Comparison of ENCODE assay signal across 17 cellular contexts in genomic region chr11:73287400-73288101, GRCh38. TPM values are rescaled to one million over a fixed set of nuclear protein-coding genes. Genes with fewer than 3 reads are reported as not detected.
DNase-seq lines count a peak whose midpoint lies in the region; ATAC-seq, FAIRE-seq and TF ChIP-seq lines count a peak whose summit lies in the region.
"Had no signal": no experiment of that assay in that cellular context is flagged by ENCODE, and none has a peak within 500 bp of the region (broad histone marks: within the 10 kb centered on the region; RNA-seq: fewer than 3 reads in every experiment).

No MANE protein-coding gene starts in this region.

- no peak overlapping the region for H3K18ac ChIP-seq in trophoblast cell (ENCODE audit: low read length)

- no peak overlapping the region for H3K14ac ChIP-seq in trophoblast cell (ENCODE audit: low read length)

- peaks cover 3 to 12% (median 4%) of the 10 kb centered on the region in 3 donors for H3K27me3 Mint-ChIP-seq in CD14-positive monocyte (ENCODE audit: low read depth in 3 of 3)
- peaks cover 4% of the 10 kb centered on the region for H3K27me3 Mint-ChIP-seq in activated CD4-positive, alpha-beta T cell treated with anti-CD3 and anti-CD28 coated beads, Interleukin-2, amount 10 ng/mL, durations not matched to agents 7 days and 5 days

- no peak overlapping the region for H4K8ac ChIP-seq in trophoblast cell (ENCODE audit: low read depth, low read length)

- WGBS in trophoblast cell (ENCODE audit: extremely low coverage, insufficient coverage, insufficient read length), result no CpG with 5 or more reads among the region's 10 CpGs

- peak overlapping the region; percentile 30 for H3K4ac ChIP-seq in trophoblast cell (ENCODE audit: low read depth, low read length)

- no peak overlapping the region for H3K9ac ChIP-seq in endothelial cell of umbilical vein (replicated peaks; ENCODE audit: extremely low read depth, insufficient read depth, low read length)
- H3K9ac ChIP-seq in trophoblast cell (ENCODE audit: low read length), result no peak overlapping the region

- H3K36me3 ChIP-seq in endothelial cell of umbilical vein (ENCODE audit: control insufficient read depth in 2 of 2, extremely low read depth in 1 of 2, insufficient read depth in 2 of 2, low read length in 2 of 2) (no peaks in the 10 kb centered on the region), trophoblast cell (ENCODE audit: control insufficient read depth in 1 of 2, insufficient read depth in 2 of 2, low read length in 2 of 2) (peaks cover 7 to 11% of the 10 kb centered on the region in 2 experiments), WERI-Rb-1 (no peaks in the 10 kb centered on the region)

- H3K27ac Mint-ChIP-seq in CD14-positive monocyte, result peak overlapping the region; percentile 96 to 99 (median 98)
- H3K27ac Mint-ChIP-seq in activated CD4-positive, alpha-beta T cell treated with anti-CD3 and anti-CD28 coated beads, Interleukin-2, amount 10 ng/mL, durations not matched to agents 7 days and 5 days, result no peak overlapping the region
- H3K27ac Mint-ChIP-seq: stimulated activated naive CD8-positive, alpha-beta T cell treated with anti-CD3 and anti-CD28 coated beads, Interleukin-15, Interleukin-2, amounts not matched to agents 100 ng/mL and 50 ng/mL, for 24 hours had no signal

- H3K9me1 ChIP-seq in endothelial cell of umbilical vein (replicated peaks; ENCODE audit: control insufficient read depth, extremely low read depth, insufficient read depth, low read length), result no peaks in the 10 kb centered on the region

- no peaks in the 10 kb centered on the region for H3K27me3 ChIP-seq in endothelial cell of umbilical vein (ENCODE audit: control insufficient read depth in 2 of 2, insufficient read depth in 2 of 2, low read length in 2 of 2)
- H3K27me3 ChIP-seq in trophoblast cell (ENCODE audit: insufficient read depth, low read length), result no peaks in the 10 kb centered on the region
- H3K27me3 ChIP-seq in WERI-Rb-1 (ENCODE audit: insufficient read depth, low read depth, severe bottlenecking), result no peaks in the 10 kb centered on the region

- dilution Hi-C loops in endothelial cell of umbilical vein (cut with MboI; ENCODE audit: extremely low pct_ligation_motif_present, low sequenced_read_pairs), result no loop called here

- no peak overlapping the region for H2AK5ac ChIP-seq in trophoblast cell (ENCODE audit: low read length)

- H3K4me1 Mint-ChIP-seq in CD14-positive monocyte, result peaks cover 74% of the 10 kb centered on the region
- H3K4me1 Mint-ChIP-seq in activated CD4-positive, alpha-beta T cell treated with anti-CD3 and anti-CD28 coated beads, Interleukin-2, amount 10 ng/mL, durations not matched to agents 7 days and 5 days, result peaks cover 18% of the 10 kb centered on the region

- peak overlapping the region; percentile 2 for H4K91ac ChIP-seq in trophoblast cell (ENCODE audit: low read depth, low read length)

- H3K4me1 ChIP-seq in endothelial cell of umbilical vein (ENCODE audit: control insufficient read depth, extremely low read depth, insufficient read depth, low read length) (peaks cover 17% of the 10 kb centered on the region), trophoblast cell (ENCODE audit: control insufficient read depth in 1 of 2, insufficient read depth in 2 of 2, low read length in 2 of 2) (peaks cover 35 to 54% of the 10 kb centered on the region in 2 experiments)

- H3K79me1 ChIP-seq in trophoblast cell (ENCODE audit: low read length), result peaks cover 11% of the 10 kb centered on the region

- no TSS peak for BruUV-seq in endothelial cell of umbilical vein (replicated peaks; lab: Mats Ljungman, UMichigan)

- H3K36me3 Mint-ChIP-seq in CD14-positive monocyte, result peaks cover 6 to 19% of the 10 kb centered on the region in 2 donors
- H3K36me3 Mint-ChIP-seq in activated CD4-positive, alpha-beta T cell treated with anti-CD3 and anti-CD28 coated beads, Interleukin-2, amount 10 ng/mL, durations not matched to agents 7 days and 5 days (ENCODE audit: low read depth), result no peaks in the 10 kb centered on the region
- H3K36me3 Mint-ChIP-seq: immature natural killer cell had no signal

- H3K23ac ChIP-seq in trophoblast cell (ENCODE audit: low read length), result no peak overlapping the region

- no peak overlapping the region for H3K4me2 ChIP-seq in endothelial cell of umbilical vein (ENCODE audit: insufficient read depth, low read length)
- no peak overlapping the region for H3K4me2 ChIP-seq in trophoblast cell (ENCODE audit: low read length)

- H3K9me3 Mint-ChIP-seq in CD14-positive monocyte, result peaks cover 0 to 3% (median 0%) of the 10 kb centered on the region in 7 donors
- no peaks in the 10 kb centered on the region for H3K9me3 Mint-ChIP-seq in activated CD4-positive, alpha-beta T cell treated with anti-CD3 and anti-CD28 coated beads, Interleukin-2, amount 10 ng/mL, durations not matched to agents 7 days and 5 days
- H3K9me3 Mint-ChIP-seq: immature natural killer cell; stimulated activated naive CD8-positive, alpha-beta T cell treated with anti-CD3 and anti-CD28 coated beads, Interleukin-15, Interleukin-2, amounts not matched to agents 100 ng/mL and 50 ng/mL, for 24 hours had no signal

- H3K27ac ChIP-seq in endothelial cell of umbilical vein (ENCODE audit: insufficient read depth, low read depth, low read length), result no peak overlapping the region
- no peak overlapping the region for H3K27ac ChIP-seq in trophoblast cell (ENCODE audit: low read depth, low read length)
- no peak overlapping the region for H3K27ac ChIP-seq in WERI-Rb-1

- DNase-seq in CD14-positive monocyte (ENCODE audit: low spot score) (no peak), NCI-H226 (peak; percentile 28), endothelial cell of umbilical vein (ENCODE audit: low read depth, low spot score) (no peak), trophoblast cell (no peak), DMS53 (lab: John Stamatoyannopoulos, UW) (no peak), WERI-Rb-1 (no peak)
- DNase-seq in activated CD4-positive, alpha-beta T cell treated with anti-CD3 and anti-CD28 coated beads, Interleukin-2, amount 10 ng/mL, durations not matched to agents 7 days and 5 days, result no peak
- DNase-seq: activated effector memory CD4-positive, alpha-beta T cell treated with Interleukin-2 at 50 U/mL for 16 hours; immature natural killer cell; mesendoderm; NCI-H1417; NCI-H446 had no signal

- FAIRE-seq in endothelial cell of umbilical vein (lab: Jason Lieb, UNC), result no peak
- FAIRE-seq: colon, TTC549 had no signal

- CTCF ChIA-PET in endothelial cell of umbilical vein (lab: Charles Lee), result interaction anchor here (1.1 to 7.5 kb wide), 8 partner anchors 13 to 562 kb away, joined by 3 to 110 read pairs (median 4); no protein-coding TSS in a partner anchor
- CTCF ChIA-PET in activated CD4-positive, alpha-beta T cell treated with anti-CD3 and anti-CD28 coated beads, Interleukin-2, amount 10 ng/mL, durations not matched to agents 7 days and 5 days (lab: Charles Lee), result interaction anchor here (0.6 to 2.6 kb wide), 7 partner anchors 10 to 304 kb away, joined by 3 to 10 read pairs (median 4); partner anchors contain the start of gene P2RY6

- no peaks in the 10 kb centered on the region for H3K9me3 ChIP-seq in endothelial cell of umbilical vein (replicated peaks; ENCODE audit: control insufficient read depth, insufficient read depth, low read length)
- H3K9me3 ChIP-seq in trophoblast cell (ENCODE audit: insufficient read depth, low read depth, low read length), result no peaks in the 10 kb centered on the region
- no peaks in the 10 kb centered on the region for H3K9me3 ChIP-seq in WERI-Rb-1 (ENCODE audit: severe bottlenecking)

- no peak overlapping the region for H2BK5ac ChIP-seq in trophoblast cell (ENCODE audit: low read depth, low read length, poor library complexity)

- H4K12ac ChIP-seq in trophoblast cell (ENCODE audit: low read depth, low read length), result no peak overlapping the region

- H3K4me3 ChIP-seq in endothelial cell of umbilical vein (replicated peaks in 1 of 3; ENCODE audit: insufficient read depth in 1 of 3, low read depth in 1 of 3, low read length in 3 of 3) (no peak overlapping the region), trophoblast cell (ENCODE audit: low read depth, low read length) (no peak overlapping the region), WERI-Rb-1 (ENCODE audit: low read depth, low read length) (no peak overlapping the region)

- TF ChIP-seq CTCF in CD14-positive monocyte (IDR thresholded peaks at IDR 0.05) (no peak), endothelial cell of umbilical vein (IDR thresholded peaks at IDR 0.05; ENCODE audit: extremely low read depth in 1 of 2, insufficient read depth in 1 of 2, low read depth in 1 of 2, low read length in 2 of 2) (no peak), WERI-Rb-1 (IDR thresholded peaks at IDR 0.05; ENCODE audit: low read depth, low read length) (no peak)

- H2BK120ac ChIP-seq in trophoblast cell (ENCODE audit: insufficient read depth, low read length, poor library complexity), result no peak overlapping the region

- H3K79me2 ChIP-seq in endothelial cell of umbilical vein (ENCODE audit: control insufficient read depth, insufficient read depth, low read length) (no peaks in the 10 kb centered on the region), trophoblast cell (ENCODE audit: control insufficient read depth, insufficient read depth, low read length, poor library complexity) (peaks cover 17% of the 10 kb centered on the region)

- POLR2A ChIA-PET in endothelial cell of umbilical vein (lab: Charles Lee), result no interaction called here
- POLR2A ChIA-PET in activated CD4-positive, alpha-beta T cell treated with anti-CD3 and anti-CD28 coated beads, Interleukin-2, amount 10 ng/mL, durations not matched to agents 7 days and 5 days (lab: Charles Lee), result no interaction called here

- H2BK12ac ChIP-seq in trophoblast cell (ENCODE audit: low read length), result no peak overlapping the region

- no peaks in the 10 kb centered on the region for H4K20me1 ChIP-seq in endothelial cell of umbilical vein (replicated peaks; ENCODE audit: control insufficient read depth, extremely low read depth, insufficient read depth, low read length)

- H2AFZ ChIP-seq in endothelial cell of umbilical vein (ENCODE audit: low read depth, low read length) (peak overlapping the region; percentile 3), trophoblast cell (ENCODE audit: insufficient read depth, low read length, poor library complexity) (no peak overlapping the region)

- no peak for ATAC-seq in HG02571 (IDR thresholded peaks at IDR 0.05; ENCODE audit: unreplicated experiment)

- intact Hi-C loops in CD14-positive monocyte (cut with micrococcal nuclease) (loop anchor here in 1 of 2 donors (2.0 to 5.0 kb wide), 4 partner anchors 15 to 100 kb away; partner anchors contain the start of genes P2RY2 and P2RY6), endothelial cell of umbilical vein (cut with micrococcal nuclease) (loop anchor here (2.0 kb wide), 1 partner anchor 565 kb away; no protein-coding TSS in a partner anchor)

- H3K4me3 Mint-ChIP-seq in CD14-positive monocyte, result peak overlapping the region in 1 of 2 donors; percentile 59
- no peak overlapping the region for H3K4me3 Mint-ChIP-seq in activated CD4-positive, alpha-beta T cell treated with anti-CD3 and anti-CD28 coated beads, Interleukin-2, amount 10 ng/mL, durations not matched to agents 7 days and 5 days
- H3K4me3 Mint-ChIP-seq: immature natural killer cell; stimulated activated naive CD8-positive, alpha-beta T cell treated with anti-CD3 and anti-CD28 coated beads, Interleukin-15, Interleukin-2, amounts not matched to agents 100 ng/mL and 50 ng/mL, for 24 hours had no signal

- TF ChIP-seq POLR2A in endothelial cell of umbilical vein (IDR thresholded peaks at IDR 0.05; ENCODE audit: low read depth, low read length), result no peak

RNA-seq across cellular contexts. Expression of gene P2RY6, which starts 15.4 kb away (rescaled TPM):
- polyA plus RNA-seq in CD14-positive monocyte (1 to 10 TPM; 1.7 to 5.1 TPM), endothelial cell of umbilical vein (0.47 and 0.54 TPM in 2 replicates)
- total RNA-seq in endothelial cell of umbilical vein, result 0.30 TPM in 1 of 2 replicates, not detected in the other
- polyA plus RNA-seq in endothelial cell of umbilical vein (2011; cell fraction: cytosol; rRNA removed), result 0.34 and 0.40 TPM in 2 replicates
- 0.08 and 0.26 TPM in 2 replicates for polyA plus RNA-seq in endothelial cell of umbilical vein (2011; cell fraction: nucleus; rRNA removed)
- polyA plus RNA-seq in endothelial cell of umbilical vein (2012), result 0.27 and 0.31 TPM in 2 replicates
- 0.13 and 0.24 TPM in 2 replicates for polyA minus RNA-seq in endothelial cell of umbilical vein
- polyA minus RNA-seq in endothelial cell of umbilical vein (2011; cell fraction: cytosol; rRNA and poly(A)+ RNA removed), result 3.1 TPM
- 0.63 TPM in 1 of 2 replicates, not detected in the other for polyA minus RNA-seq in endothelial cell of umbilical vein (2011; cell fraction: nucleus; rRNA and poly(A)+ RNA removed)
- polyA plus RNA-seq in trophoblast cell (2013), result 45.7 and 47.8 TPM in 2 replicates
- total RNA-seq in activated CD4-positive, alpha-beta T cell treated with anti-CD3 and anti-CD28 coated beads, Interleukin-2, amount 10 ng/mL, durations not matched to agents 7 days and 5 days, result not detected
- total RNA-seq: activated CD8-positive, alpha-beta memory T cell treated with anti-CD3 and anti-CD28 coated beads for 36 hours had no signal

RNA-seq across cellular contexts. Expression of gene ARHGEF17, which starts 20.5 kb away (rescaled TPM):
- under 1 TPM; 0.16 to 0.55 TPM for polyA plus RNA-seq in CD14-positive monocyte
- total RNA-seq in endothelial cell of umbilical vein, result 80.6 and 89.9 TPM in 2 replicates
- polyA plus RNA-seq in endothelial cell of umbilical vein, result 74.9 and 94.3 TPM in 2 replicates
- 26.1 and 38.1 TPM in 2 replicates for polyA plus RNA-seq in endothelial cell of umbilical vein (2011; cell fraction: cytosol; rRNA removed)
- 278 and 342 TPM in 2 replicates for polyA plus RNA-seq in endothelial cell of umbilical vein (2011; cell fraction: nucleus; rRNA removed)
- polyA plus RNA-seq in endothelial cell of umbilical vein (2012), result 32.1 and 52.1 TPM in 2 replicates
- 123 and 158 TPM in 2 replicates for polyA minus RNA-seq in endothelial cell of umbilical vein
- 22.0 TPM for polyA minus RNA-seq in endothelial cell of umbilical vein (2011; cell fraction: cytosol; rRNA and poly(A)+ RNA removed)
- polyA minus RNA-seq in endothelial cell of umbilical vein (2011; cell fraction: nucleus; rRNA and poly(A)+ RNA removed), result 126 and 169 TPM in 2 replicates
- polyA plus RNA-seq in trophoblast cell (2013), result 31.0 and 31.5 TPM in 2 replicates
- not detected for total RNA-seq in activated CD4-positive, alpha-beta T cell treated with anti-CD3 and anti-CD28 coated beads, Interleukin-2, amount 10 ng/mL, durations not matched to agents 7 days and 5 days
- polyA plus RNA-seq: immature natural killer cell had no signal

Comparison
In these comparisons a context has a peak if more than half of its experiments do, and no peak if none do; other contexts are left out.
1. RNA of gene ARHGEF17, which starts 20.5 kb away (total RNA-seq): 80.6 to 89.9 TPM in endothelial cell of umbilical vein; not detected in activated CD4-positive, alpha-beta T cell treated with anti-CD3 and anti-CD28 coated beads, Interleukin-2, amount 10 ng/mL, durations not matched to agents 7 days and 5 days; every median in the first group is over 10 times any median in the second.